In genomic region chr16:57948027-57948426, GRCh38 we compare ENCODE assay signal across 37 cellular contexts. TPM values are rescaled to one million over a fixed set of nuclear protein-coding genes. Genes with fewer than 3 reads are reported as not detected.
"Had no signal": no experiment of that assay in that cellular context is flagged by ENCODE, and none has a peak within 500 bp of the region (broad histone marks: within the 10 kb centered on the region; RNA-seq: fewer than 3 reads in every experiment).

No MANE protein-coding gene starts in this region.

- H3K4me1 ChIP-seq: ascending aorta had no signal

- H3K27me3 ChIP-seq: ascending aorta, cardiac muscle cell had no signal

- H3K4me3 ChIP-seq: ascending aorta, cardiac muscle cell had no signal

- H3K36me3 ChIP-seq: ascending aorta, cardiac muscle cell had no signal

- H3K27ac Mint-ChIP-seq: activated B cell treated with CpG ODN at 0.5 μM for 24 hours; activated CD4-positive, alpha-beta memory T cell treated with anti-CD3 and anti-CD28 coated beads for 36 hours; activated CD4-positive, alpha-beta T cell treated with anti-CD3 and anti-CD28 coated beads, Interleukin-2, amount 10 ng/mL, durations not matched to agents 24 days and 14 days; activated CD8-positive, alpha-beta memory T cell treated with anti-CD3 and anti-CD28 coated beads, Interleukin-2, amount 10 ng/mL, durations not matched to agents 7 days and 5 days; activated CD8-positive, alpha-beta T cell treated with anti-CD3 and anti-CD28 coated beads, Interleukin-2, amount 10 ng/mL, durations not matched to agents 7 days and 5 days; activated naive CD4-positive, alpha-beta T cell treated with anti-CD3 and anti-CD28 coated beads, Interleukin-2, amount 10 ng/mL, durations not matched to agents 7 days and 5 days; activated naive CD4-positive, alpha-beta T cell treated with anti-CD3 and anti-CD28 coated beads, Interleukin-2, amount 50 U/mL, for 24 hours; activated naive CD8-positive, alpha-beta T cell; activated naive CD8-positive, alpha-beta T cell treated with anti-CD3 and anti-CD28 coated beads, Interleukin-2, amount 10 ng/mL, durations not matched to agents 7 days and 5 days; activated naive CD8-positive, alpha-beta T cell treated with anti-CD3 and anti-CD28 coated beads, Interleukin-2, amount 50 U/mL, for 24 hours; activated T-cell treated with anti-CD3 and anti-CD28 coated beads, Interleukin-2, amount 50 U/mL, for 24 hours; activated T-helper 2 cell treated with anti-CD3 and anti-CD28 coated beads, Interferon-gamma antibody, Interleukin-2, Interleukin-4, amounts not matched to agents 10 μg/mL and 5 μg/mL and 100 μg/mL, durations not matched to agents 14 hours and 24 hours and 36 hours; brain; T-helper 1 cell treated with Interleukin-12 subunit alpha and Interleukin-12 subunit beta and Interleukin-4 antibody, amounts not matched to agents 30 μg/mL and 1 μg/mL, for 36 hours; T-helper 2 cell treated with Interferon-gamma antibody and Interleukin-4, amounts not matched to agents 5 μg/mL and 100 μg/mL, for 36 hours had no signal

- H3K4me1 Mint-ChIP-seq: activated B cell treated with CpG ODN at 0.5 μM for 24 hours; activated CD4-positive, alpha-beta T cell treated with anti-CD3 and anti-CD28 coated beads, Interleukin-2, amount 10 ng/mL, durations not matched to agents 24 days and 14 days; activated CD8-positive, alpha-beta memory T cell treated with anti-CD3 and anti-CD28 coated beads, Interleukin-2, amount 10 ng/mL, durations not matched to agents 7 days and 5 days; activated naive CD4-positive, alpha-beta T cell treated with anti-CD3 and anti-CD28 coated beads, Interleukin-2, amount 10 ng/mL, durations not matched to agents 7 days and 5 days; activated naive CD4-positive, alpha-beta T cell treated with anti-CD3 and anti-CD28 coated beads, Interleukin-2, amount 50 U/mL, for 24 hours; activated naive CD8-positive, alpha-beta T cell treated with anti-CD3 and anti-CD28 coated beads, Interleukin-2, amount 10 ng/mL, durations not matched to agents 7 days and 5 days; activated naive CD8-positive, alpha-beta T cell treated with anti-CD3 and anti-CD28 coated beads, Interleukin-2, amount 50 U/mL, for 24 hours; brain; central memory CD8-positive, alpha-beta T cell had no signal

- H3K27me3 Mint-ChIP-seq: activated CD4-positive, alpha-beta memory T cell treated with anti-CD3 and anti-CD28 coated beads for 36 hours; activated CD4-positive, alpha-beta T cell treated with anti-CD3 and anti-CD28 coated beads, Interleukin-2, amount 10 ng/mL, durations not matched to agents 24 days and 14 days; activated naive CD4-positive, alpha-beta T cell treated with anti-CD3 and anti-CD28 coated beads, Interleukin-2, amount 50 U/mL, for 24 hours; activated naive CD8-positive, alpha-beta T cell; activated naive CD8-positive, alpha-beta T cell treated with anti-CD3 and anti-CD28 coated beads, Interleukin-2, amount 50 U/mL, for 24 hours; activated T-cell treated with anti-CD3 and anti-CD28 coated beads, Interleukin-2, amount 50 U/mL, for 24 hours had no signal

- H3K27ac ChIP-seq: ascending aorta, cardiac muscle cell, VCaP had no signal

- H3K4me3 Mint-ChIP-seq: activated B cell treated with CpG ODN at 0.5 μM for 24 hours; activated CD4-positive, alpha-beta memory T cell treated with anti-CD3 and anti-CD28 coated beads for 36 hours; activated CD4-positive, alpha-beta T cell treated with anti-CD3 and anti-CD28 coated beads, Interleukin-2, amount 10 ng/mL, durations not matched to agents 24 days and 14 days; activated CD8-positive, alpha-beta memory T cell treated with anti-CD3 and anti-CD28 coated beads, Interleukin-2, amount 10 ng/mL, durations not matched to agents 7 days and 5 days; activated CD8-positive, alpha-beta T cell treated with anti-CD3 and anti-CD28 coated beads, Interleukin-2, amount 10 ng/mL, durations not matched to agents 7 days and 5 days; activated naive CD4-positive, alpha-beta T cell treated with anti-CD3 and anti-CD28 coated beads, Interleukin-2, amount 10 ng/mL, durations not matched to agents 7 days and 5 days; activated naive CD4-positive, alpha-beta T cell treated with anti-CD3 and anti-CD28 coated beads, Interleukin-2, amount 50 U/mL, for 24 hours; activated naive CD8-positive, alpha-beta T cell; activated naive CD8-positive, alpha-beta T cell treated with anti-CD3 and anti-CD28 coated beads, Interleukin-2, amount 10 ng/mL, durations not matched to agents 7 days and 5 days; activated naive CD8-positive, alpha-beta T cell treated with anti-CD3 and anti-CD28 coated beads, Interleukin-2, amount 50 U/mL, for 24 hours; activated T-cell treated with anti-CD3 and anti-CD28 coated beads, Interleukin-2, amount 50 U/mL, for 24 hours; brain; central memory CD8-positive, alpha-beta T cell; T-helper 1 cell treated with Interleukin-12 subunit alpha and Interleukin-12 subunit beta and Interleukin-4 antibody, amounts not matched to agents 30 μg/mL and 1 μg/mL, for 36 hours; T-helper 2 cell treated with Interferon-gamma antibody and Interleukin-4, amounts not matched to agents 5 μg/mL and 100 μg/mL, for 36 hours had no signal

- DNase-seq: activated B cell treated with CpG ODN at 0.5 μM for 24 hours; activated CD4-positive, alpha-beta memory T cell treated with anti-CD3 and anti-CD28 coated beads for 36 hours; activated CD4-positive, alpha-beta T cell treated with anti-CD3 and anti-CD28 coated beads for 4 hours; activated CD4-positive, alpha-beta T cell treated with anti-CD3 and anti-CD28 coated beads, Interleukin-2, amount 10 ng/mL, durations not matched to agents 24 days and 14 days; activated CD4-positive, alpha-beta T cell treated with anti-CD3 and anti-CD28 coated beads, Interleukin-2, amount 50 U/mL, for 1 hour; activated CD4-positive, alpha-beta T cell treated with anti-CD3 and anti-CD28 coated beads, Interleukin-2, amount 50 U/mL, for 4 hours; activated CD4-positive, CD25-positive, alpha-beta regulatory T cell treated with anti-CD3 and anti-CD28 coated beads, Interleukin-2, amount 50 U/mL, for 72 hours; activated CD8-positive, alpha-beta memory T cell treated with anti-CD3 and anti-CD28 coated beads for 24 hours; activated CD8-positive, alpha-beta memory T cell treated with anti-CD3 and anti-CD28 coated beads, Interleukin-2, amount 10 ng/mL, durations not matched to agents 7 days and 5 days; activated CD8-positive, alpha-beta memory T cell treated with anti-CD3 and anti-CD28 coated beads, Interleukin-2, amount 50 U/mL, for 48 hours; activated CD8-positive, alpha-beta T cell treated with anti-CD3 and anti-CD28 coated beads, Interleukin-2, amount 10 ng/mL, durations not matched to agents 7 days and 5 days; activated effector memory CD4-positive, alpha-beta T cell treated with Interleukin-2 at 50 U/mL for 16 hours; activated gamma-delta T cell; activated naive CD4-positive, alpha-beta T cell treated with anti-CD3 and anti-CD28 coated beads, Interleukin-2, amount 10 ng/mL, durations not matched to agents 7 days and 5 days; activated naive CD4-positive, alpha-beta T cell treated with Interleukin-2 at 50 U/mL for 16 hours; activated naive CD8-positive, alpha-beta T cell treated with anti-CD3 and anti-CD28 coated beads, Interleukin-2, amount 10 ng/mL, durations not matched to agents 7 days and 5 days; activated naive CD8-positive, alpha-beta T cell treated with anti-CD3 and anti-CD28 coated beads, Interleukin-2, amount 50 U/mL, for 24 hours; activated T-cell treated with anti-CD3 and anti-CD28 coated beads, Interleukin-2, amount 50 U/mL, for 24 hours; activated T-cell treated with anti-CD3 and anti-CD28 coated beads, Interleukin-2, amount 50 U/mL, for 48 hours; amygdala; anterior cingulate cortex; caudate nucleus; cerebellar nuclear complex; T-helper 1 cell; T-helper 2 cell; T-helper 9 cell had no signal

- H3K36me3 Mint-ChIP-seq: activated CD4-positive, alpha-beta memory T cell treated with anti-CD3 and anti-CD28 coated beads for 36 hours; activated CD8-positive, alpha-beta memory T cell treated with anti-CD3 and anti-CD28 coated beads, Interleukin-2, amount 10 ng/mL, durations not matched to agents 7 days and 5 days; activated naive CD4-positive, alpha-beta T cell treated with anti-CD3 and anti-CD28 coated beads, Interleukin-2, amount 10 ng/mL, durations not matched to agents 7 days and 5 days; activated naive CD4-positive, alpha-beta T cell treated with anti-CD3 and anti-CD28 coated beads, Interleukin-2, amount 50 U/mL, for 24 hours; activated naive CD8-positive, alpha-beta T cell; activated naive CD8-positive, alpha-beta T cell treated with anti-CD3 and anti-CD28 coated beads, Interleukin-2, amount 10 ng/mL, durations not matched to agents 7 days and 5 days; brain had no signal

- ATAC-seq: activated CD8-positive, alpha-beta memory T cell treated with anti-CD3 and anti-CD28 coated beads, Interleukin-2, amount 10 ng/mL, durations not matched to agents 7 days and 5 days; activated CD8-positive, alpha-beta T cell treated with anti-CD3 and anti-CD28 coated beads, Interleukin-2, amount 10 ng/mL, durations not matched to agents 7 days and 5 days; activated naive CD8-positive, alpha-beta T cell treated with anti-CD3 and anti-CD28 coated beads, Interleukin-2, amount 50 U/mL, for 24 hours had no signal

- H3K9me3 ChIP-seq: ascending aorta had no signal

- H3K9me3 Mint-ChIP-seq: activated CD4-positive, alpha-beta memory T cell treated with anti-CD3 and anti-CD28 coated beads for 36 hours; activated CD4-positive, alpha-beta T cell treated with anti-CD3 and anti-CD28 coated beads, Interleukin-2, amount 10 ng/mL, durations not matched to agents 24 days and 14 days; activated naive CD4-positive, alpha-beta T cell treated with anti-CD3 and anti-CD28 coated beads, Interleukin-2, amount 10 ng/mL, durations not matched to agents 7 days and 5 days; activated naive CD4-positive, alpha-beta T cell treated with anti-CD3 and anti-CD28 coated beads, Interleukin-2, amount 50 U/mL, for 24 hours; activated naive CD8-positive, alpha-beta T cell treated with anti-CD3 and anti-CD28 coated beads, Interleukin-2, amount 10 ng/mL, durations not matched to agents 7 days and 5 days; activated naive CD8-positive, alpha-beta T cell treated with anti-CD3 and anti-CD28 coated beads, Interleukin-2, amount 50 U/mL, for 24 hours; activated T-cell treated with anti-CD3 and anti-CD28 coated beads, Interleukin-2, amount 50 U/mL, for 24 hours; activated T-helper 2 cell treated with anti-CD3 and anti-CD28 coated beads, Interferon-gamma antibody, Interleukin-2, Interleukin-4, amounts not matched to agents 10 μg/mL and 5 μg/mL and 100 μg/mL, durations not matched to agents 14 hours and 24 hours and 36 hours; central memory CD8-positive, alpha-beta T cell; T-helper 1 cell treated with Interleukin-12 subunit alpha and Interleukin-12 subunit beta and Interleukin-4 antibody, amounts not matched to agents 30 μg/mL and 1 μg/mL, for 36 hours; T-helper 2 cell treated with Interferon-gamma antibody and Interleukin-4, amounts not matched to agents 5 μg/mL and 100 μg/mL, for 36 hours had no signal

RNA-seq across cellular contexts. Expression of gene CNGB1, which starts 22.9 kb away (rescaled TPM):
- total RNA-seq: activated B cell treated with CpG ODN at 0.5 μM for 24 hours; activated CD4-positive, alpha-beta memory T cell treated with anti-CD3 and anti-CD28 coated beads for 36 hours; activated CD4-positive, alpha-beta T cell treated with anti-CD3 and anti-CD28 coated beads, Interleukin-2, amount 10 ng/mL, durations not matched to agents 24 days and 14 days; activated CD8-positive, alpha-beta memory T cell treated with anti-CD3 and anti-CD28 coated beads, Interleukin-2, amount 10 ng/mL, durations not matched to agents 7 days and 5 days; activated CD8-positive, alpha-beta T cell treated with anti-CD3 and anti-CD28 coated beads, Interleukin-2, amount 10 ng/mL, durations not matched to agents 7 days and 5 days; activated naive CD8-positive, alpha-beta T cell treated with anti-CD3 and anti-CD28 coated beads, Interleukin-2, amount 10 ng/mL, durations not matched to agents 7 days and 5 days; activated T-helper 2 cell treated with anti-CD3 and anti-CD28 coated beads, Interferon-gamma antibody, Interleukin-2, Interleukin-4, amounts not matched to agents 10 μg/mL and 5 μg/mL and 100 μg/mL, durations not matched to agents 14 hours and 24 hours and 36 hours; ascending aorta; cardiac muscle cell; chondrocyte had no signal
- polyA plus RNA-seq: cardiac muscle cell had no signal
